17 cellular contexts compared by ENCODE assay signal in the genomic region with DNA sequence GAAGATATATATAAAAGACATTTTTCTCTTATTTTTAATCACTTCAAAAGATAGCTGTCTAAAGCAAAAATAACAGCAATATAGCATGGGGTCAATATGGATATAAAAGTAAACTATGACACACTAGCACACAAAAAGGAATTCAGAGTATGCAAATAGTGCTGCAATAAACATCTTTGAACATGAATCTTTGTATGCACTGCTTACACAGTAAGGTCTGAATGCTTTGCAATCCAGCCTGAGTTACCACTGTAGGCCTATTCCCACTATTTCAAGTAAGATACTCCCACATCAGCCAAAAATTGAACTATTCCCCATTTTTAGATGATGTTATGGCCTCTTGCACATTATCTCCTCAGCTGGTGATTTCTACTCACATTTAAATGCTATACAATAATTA.
"Had no signal": no experiment of that assay in that cellular context is flagged by ENCODE, and none has a peak within 500 bp of the region (broad histone marks: within the 10 kb centered on the region; RNA-seq: fewer than 3 reads in every experiment).

No MANE protein-coding gene starts in this region.

- H3K27me3 ChIP-seq: dorsolateral prefrontal cortex, tibial nerve, vagina had no signal

- ATAC-seq: left ventricle myocardium superior; naive thymus-derived CD8-positive, alpha-beta T cell had no signal

- DNase-seq: activated B cell treated with CpG ODN at 0.5 μM for 24 hours; activated CD4-positive, alpha-beta T cell treated with anti-CD3 and anti-CD28 coated beads, Interleukin-2, amount 10 ng/mL, durations not matched to agents 7 days and 5 days; activated CD8-positive, alpha-beta memory T cell treated with anti-CD3 and anti-CD28 coated beads, Interleukin-2, amount 50 U/mL, for 48 hours; activated naive CD8-positive, alpha-beta T cell treated with anti-CD3 and anti-CD28 coated beads, Interleukin-2, amount 10 ng/mL, durations not matched to agents 7 days and 5 days; aorta; dorsolateral prefrontal cortex; endodermal cell; hippocampal formation; left ventricle myocardium superior; naive thymus-derived CD8-positive, alpha-beta T cell; stimulated activated CD4-positive, alpha-beta T cell treated with anti-CD3 and anti-CD28 coated beads, Interleukin-4, amount 100 ng/mL, for 24 hours; stimulated activated naive CD4-positive, alpha-beta T cell; substantia nigra; T-helper 2 cell had no signal

- H3K4me1 Mint-ChIP-seq: activated B cell treated with CpG ODN at 0.5 μM for 24 hours; activated CD4-positive, alpha-beta T cell treated with anti-CD3 and anti-CD28 coated beads, Interleukin-2, amount 10 ng/mL, durations not matched to agents 7 days and 5 days; activated naive CD8-positive, alpha-beta T cell treated with anti-CD3 and anti-CD28 coated beads, Interleukin-2, amount 10 ng/mL, durations not matched to agents 7 days and 5 days; endodermal cell; memory B cell; naive thymus-derived CD8-positive, alpha-beta T cell had no signal

- H3K9me3 ChIP-seq: vagina had no signal

- H3K4me3 Mint-ChIP-seq: activated B cell treated with CpG ODN at 0.5 μM for 24 hours; activated CD4-positive, alpha-beta T cell treated with anti-CD3 and anti-CD28 coated beads, Interleukin-2, amount 10 ng/mL, durations not matched to agents 7 days and 5 days; activated naive CD8-positive, alpha-beta T cell treated with anti-CD3 and anti-CD28 coated beads, Interleukin-2, amount 10 ng/mL, durations not matched to agents 7 days and 5 days; endodermal cell; memory B cell; naive thymus-derived CD8-positive, alpha-beta T cell had no signal

- H3K4me3 ChIP-seq: dorsolateral prefrontal cortex, tibial nerve, vagina had no signal

- H3K27ac ChIP-seq: dorsolateral prefrontal cortex, tibial nerve, vagina had no signal

- H3K4me1 ChIP-seq: tibial nerve, vagina had no signal

- H3K27ac Mint-ChIP-seq: activated B cell treated with CpG ODN at 0.5 μM for 24 hours; activated CD4-positive, alpha-beta T cell treated with anti-CD3 and anti-CD28 coated beads, Interleukin-2, amount 10 ng/mL, durations not matched to agents 7 days and 5 days; activated naive CD8-positive, alpha-beta T cell treated with anti-CD3 and anti-CD28 coated beads, Interleukin-2, amount 10 ng/mL, durations not matched to agents 7 days and 5 days; endodermal cell; memory B cell; naive thymus-derived CD8-positive, alpha-beta T cell had no signal

- H3K27me3 Mint-ChIP-seq: activated B cell treated with CpG ODN at 0.5 μM for 24 hours; activated CD4-positive, alpha-beta T cell treated with anti-CD3 and anti-CD28 coated beads, Interleukin-2, amount 10 ng/mL, durations not matched to agents 7 days and 5 days; activated naive CD8-positive, alpha-beta T cell treated with anti-CD3 and anti-CD28 coated beads, Interleukin-2, amount 10 ng/mL, durations not matched to agents 7 days and 5 days; memory B cell; naive thymus-derived CD8-positive, alpha-beta T cell had no signal
